In genomic region chr10:130352291-130352645, GRCh38 we compare ENCODE assay signal across 17 cellular contexts.
"Had no signal": no experiment of that assay in that cellular context is flagged by ENCODE, and none has a peak within 500 bp of the region (broad histone marks: within the 10 kb centered on the region; RNA-seq: fewer than 3 reads in every experiment).

No MANE protein-coding gene starts in this region.

- H3K27me3 Mint-ChIP-seq: brain had no signal

- H3K27me3 ChIP-seq: colonic mucosa, tibial nerve, vagina had no signal

- H3K9me3 Mint-ChIP-seq: nephron had no signal

- H3K4me3 ChIP-seq: colonic mucosa, prostate gland, tibial nerve, vagina had no signal

- ATAC-seq: activated T-helper 17 cell treated with anti-CD3 and anti-CD28 coated beads, Interleukin-2, amount 50 U/mL, for 72 hours; right cardiac atrium had no signal

- H3K27ac Mint-ChIP-seq: activated naive CD4-positive, alpha-beta T cell treated with anti-CD3 and anti-CD28 coated beads for 36 hours; activated T-helper 17 cell treated with anti-CD3 and anti-CD28 coated beads, Interleukin-2, amount 50 U/mL, for 72 hours; brain; nephron; stimulated activated naive CD8-positive, alpha-beta T cell treated with anti-CD3 and anti-CD28 coated beads, Interleukin-15, Interleukin-2, amounts not matched to agents 100 ng/mL and 50 ng/mL, for 24 hours had no signal

- H3K4me1 Mint-ChIP-seq: activated T-helper 17 cell treated with anti-CD3 and anti-CD28 coated beads, Interleukin-2, amount 50 U/mL, for 72 hours; nephron had no signal

- DNase-seq: activated CD4-positive, alpha-beta T cell treated with anti-CD3 and anti-CD28 coated beads, Interleukin-2, amount 50 U/mL, for 4 hours; activated naive CD4-positive, alpha-beta T cell treated with anti-CD3 and anti-CD28 coated beads for 36 hours; anterior cingulate cortex; central memory CD4-positive, alpha-beta T cell; colonic mucosa; kidney glomerular epithelial cell; occipital lobe; right cardiac atrium; stimulated activated CD4-positive, alpha-beta T cell treated with anti-CD3 and anti-CD28 coated beads, Interleukin-2, amount 100 ng/mL, for 24 hours; T-helper 2 cell had no signal

- H3K9me3 ChIP-seq: colonic mucosa, prostate gland, vagina had no signal

- H3K4me3 Mint-ChIP-seq: activated naive CD4-positive, alpha-beta T cell treated with anti-CD3 and anti-CD28 coated beads for 36 hours; activated T-helper 17 cell treated with anti-CD3 and anti-CD28 coated beads, Interleukin-2, amount 50 U/mL, for 72 hours; brain; nephron; stimulated activated naive CD8-positive, alpha-beta T cell treated with anti-CD3 and anti-CD28 coated beads, Interleukin-15, Interleukin-2, amounts not matched to agents 100 ng/mL and 50 ng/mL, for 24 hours had no signal

- H3K27ac ChIP-seq: colonic mucosa, prostate gland, tibial nerve, vagina had no signal

- H3K36me3 Mint-ChIP-seq: brain had no signal

- H3K36me3 ChIP-seq: colonic mucosa, prostate gland, tibial nerve, vagina had no signal
